Comparison of ENCODE assay signal across 1 cellular context in the genomic region with DNA sequence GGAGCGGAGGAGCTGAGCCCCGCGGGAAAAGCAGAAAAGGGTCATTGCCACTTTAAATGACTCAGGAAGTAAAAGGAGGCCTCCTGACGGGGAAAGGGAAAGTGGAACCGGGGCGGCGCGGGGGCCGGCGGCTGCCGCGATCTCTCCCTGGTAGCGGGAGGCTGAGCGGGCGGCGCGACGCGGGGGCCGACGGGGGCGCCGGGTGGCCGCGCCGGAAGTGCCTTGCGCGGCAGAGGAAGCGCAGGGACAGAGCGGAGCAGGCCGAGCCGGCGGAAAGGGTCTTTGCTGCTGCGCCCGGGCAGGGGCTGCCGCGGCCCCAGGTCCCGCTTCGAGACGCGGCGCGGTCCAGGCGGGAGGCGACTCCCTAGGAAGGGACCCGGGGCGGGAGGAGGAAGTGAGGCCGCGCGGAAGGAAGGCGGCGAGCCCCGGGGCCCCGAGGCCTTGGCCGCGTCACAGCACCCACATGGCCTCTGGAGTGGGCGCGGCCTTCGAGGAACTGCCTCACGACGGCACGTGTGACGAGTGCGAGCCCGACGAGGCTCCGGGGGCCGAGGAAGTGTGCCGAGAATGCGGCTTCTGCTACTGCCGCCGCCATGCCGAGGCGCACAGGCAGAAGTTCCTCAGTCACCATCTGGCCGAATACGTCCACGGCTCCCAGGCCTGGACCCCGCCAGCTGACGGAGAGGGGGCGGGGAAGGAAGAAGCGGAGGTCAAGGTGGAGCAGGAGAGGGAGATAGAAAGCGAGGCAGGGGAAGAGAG.
TF ChIP-seq lines count a peak whose summit lies in the region.

A gene with protein sequence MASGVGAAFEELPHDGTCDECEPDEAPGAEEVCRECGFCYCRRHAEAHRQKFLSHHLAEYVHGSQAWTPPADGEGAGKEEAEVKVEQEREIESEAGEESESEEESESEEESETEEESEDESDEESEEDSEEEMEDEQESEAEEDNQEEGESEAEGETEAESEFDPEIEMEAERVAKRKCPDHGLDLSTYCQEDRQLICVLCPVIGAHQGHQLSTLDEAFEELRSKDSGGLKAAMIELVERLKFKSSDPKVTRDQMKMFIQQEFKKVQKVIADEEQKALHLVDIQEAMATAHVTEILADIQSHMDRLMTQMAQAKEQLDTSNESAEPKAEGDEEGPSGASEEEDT (plus strand): TSS at position 127 of the 759 bp plus-strand sequence. CDS start 337 bp downstream, at position 464.

TF ChIP-seq in HepG2, 621 proteins besides CTCF, POLR2A, EP300 and RAD21 (continued from another document and continues in another):
- TF ChIP-seq, protein P1, sequence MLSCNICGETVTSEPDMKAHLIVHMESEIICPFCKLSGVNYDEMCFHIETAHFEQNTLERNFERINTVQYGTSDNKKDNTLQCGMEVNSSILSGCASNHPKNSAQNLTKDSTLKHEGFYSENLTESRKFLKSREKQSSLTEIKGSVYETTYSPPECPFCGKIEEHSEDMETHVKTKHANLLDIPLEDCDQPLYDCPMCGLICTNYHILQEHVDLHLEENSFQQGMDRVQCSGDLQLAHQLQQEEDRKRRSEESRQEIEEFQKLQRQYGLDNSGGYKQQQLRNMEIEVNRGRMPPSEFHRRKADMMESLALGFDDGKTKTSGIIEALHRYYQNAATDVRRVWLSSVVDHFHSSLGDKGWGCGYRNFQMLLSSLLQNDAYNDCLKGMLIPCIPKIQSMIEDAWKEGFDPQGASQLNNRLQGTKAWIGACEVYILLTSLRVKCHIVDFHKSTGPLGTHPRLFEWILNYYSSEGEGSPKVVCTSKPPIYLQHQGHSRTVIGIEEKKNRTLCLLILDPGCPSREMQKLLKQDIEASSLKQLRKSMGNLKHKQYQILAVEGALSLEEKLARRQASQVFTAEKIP (CRISPR knock-in tag; IDR thresholded peaks at IDR 0.05; ENCODE audit: borderline replicate concordance), result no peak
- TF ChIP-seq RARA (CRISPR knock-in tag; IDR thresholded peaks at IDR 0.05) (peak; percentile 70), SUZ12 (IDR thresholded peaks at IDR 0.05; ENCODE audit: low read depth, low read length) (no peak), HOXD1 (CRISPR knock-in tag; IDR thresholded peaks at IDR 0.05) (peak; percentile 95), NR2F6 (IDR thresholded peaks at IDR 0.05) (no peak), NR2F6 (CRISPR knock-in tag; IDR thresholded peaks at IDR 0.05) (peak; percentile 68; the same call in 1 of the 2 replicates), ZNF713 (CRISPR knock-in tag; IDR thresholded peaks at IDR 0.05) (peak; percentile 83; the same call in 1 of the 2 replicates), GPN1 (CRISPR knock-in tag; IDR thresholded peaks at IDR 0.05; ENCODE audit: borderline replicate concordance) (peak; percentile 81; the same call in 1 of the 2 replicates), MBNL3 (CRISPR knock-in tag; conservative IDR thresholded peaks at IDR 0.05) (no peak), KDM6A (CRISPR knock-in tag; IDR thresholded peaks at IDR 0.05; ENCODE audit: low read depth) (no peak), MLLT10 (CRISPR knock-in tag; IDR thresholded peaks at IDR 0.05) (0 out of 2 replicates have a peak, but pooled peaks have one; percentile 62), MAFK (conservative IDR thresholded peaks at IDR 0.05 in 1 of 2, IDR thresholded peaks at IDR 0.05 in 1 of 2; ENCODE audit: low read length in 2 of 2) (no peak), PHF21A (CRISPR knock-in tag; IDR thresholded peaks at IDR 0.05) (no peak; the same call in 1 of the 2 replicates), HNF4G (IDR thresholded peaks at IDR 0.05; ENCODE audit: borderline replicate concordance, low read depth, low read length) (no peak), HNF4G (CRISPR knock-in tag; IDR thresholded peaks at IDR 0.05; ENCODE audit: borderline replicate concordance, low read depth) (peak; percentile 62; the same call in 1 of the 2 replicates), SP1 (IDR thresholded peaks at IDR 0.05) (no peak), SP1 (CRISPR knock-in tag; IDR thresholded peaks at IDR 0.05) (peak; percentile 74; the same call in 1 of the 2 replicates), ZNF180 (CRISPR knock-in tag; IDR thresholded peaks at IDR 0.05; ENCODE audit: borderline replicate concordance, low read depth) (no peak; the same call in 1 of the 2 replicates), SMC3 (IDR thresholded peaks at IDR 0.05; ENCODE audit: low read length) (no peak), PTBP1 (IDR thresholded peaks at IDR 0.05; ENCODE audit: low read depth, low read length, poor library complexity, severe bottlenecking) (no peak), BRCA1 (CRISPR knock-in tag; IDR thresholded peaks at IDR 0.05) (peak; percentile 96; the same call in 1 of the 2 replicates), THAP11 (CRISPR knock-in tag; IDR thresholded peaks at IDR 0.05) (peak; percentile 72), MTA3 (CRISPR knock-in tag; IDR thresholded peaks at IDR 0.05) (no peak), ZKSCAN1 (IDR thresholded peaks at IDR 0.05; ENCODE audit: low read length) (no peak), ZNF772 (CRISPR knock-in tag; IDR thresholded peaks at IDR 0.05) (peak; percentile 88; the same call in 1 of the 2 replicates), ZFAT (CRISPR knock-in tag; conservative IDR thresholded peaks at IDR 0.05) (peak; percentile 97), KLF13 (CRISPR knock-in tag; IDR thresholded peaks at IDR 0.05) (0 out of 2 replicates have a peak, but pooled peaks have one; percentile 88), NFATC3 (CRISPR knock-in tag; IDR thresholded peaks at IDR 0.05) (0 out of 2 replicates have a peak, but pooled peaks have one; percentile 83), MED1 (CRISPR knock-in tag; IDR thresholded peaks at IDR 0.05) (peak; percentile 54; the same call in 1 of the 2 replicates), ZNF484 (CRISPR knock-in tag; IDR thresholded peaks at IDR 0.05; ENCODE audit: borderline replicate concordance, low read depth) (peak; percentile 82; the same call in 1 of the 2 replicates), SNAPC2 (CRISPR knock-in tag; IDR thresholded peaks at IDR 0.05) (peak; percentile 97), CC2D1A (CRISPR knock-in tag; IDR thresholded peaks at IDR 0.05) (no peak)
- TF ChIP-seq, protein P2, sequence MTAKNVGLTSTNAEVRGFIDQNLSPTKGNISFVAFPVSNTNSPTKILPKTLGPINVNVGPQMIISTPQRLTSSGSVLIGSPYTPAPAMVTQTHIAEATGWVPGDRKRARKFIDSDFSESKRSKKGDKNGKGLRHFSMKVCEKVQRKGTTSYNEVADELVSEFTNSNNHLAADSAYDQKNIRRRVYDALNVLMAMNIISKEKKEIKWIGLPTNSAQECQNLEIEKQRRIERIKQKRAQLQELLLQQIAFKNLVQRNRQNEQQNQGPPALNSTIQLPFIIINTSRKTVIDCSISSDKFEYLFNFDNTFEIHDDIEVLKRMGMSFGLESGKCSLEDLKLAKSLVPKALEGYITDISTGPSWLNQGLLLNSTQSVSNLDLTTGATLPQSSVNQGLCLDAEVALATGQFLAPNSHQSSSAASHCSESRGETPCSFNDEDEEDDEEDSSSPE (CRISPR knock-in tag; IDR thresholded peaks at IDR 0.05), result peak; percentile 94
- TF ChIP-seq, protein P3, sequence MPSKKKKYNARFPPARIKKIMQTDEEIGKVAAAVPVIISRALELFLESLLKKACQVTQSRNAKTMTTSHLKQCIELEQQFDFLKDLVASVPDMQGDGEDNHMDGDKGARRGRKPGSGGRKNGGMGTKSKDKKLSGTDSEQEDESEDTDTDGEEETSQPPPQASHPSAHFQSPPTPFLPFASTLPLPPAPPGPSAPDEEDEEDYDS (CRISPR knock-in tag; IDR thresholded peaks at IDR 0.05), result no peak; the same call in 1 of the 2 replicates
- TF ChIP-seq, protein P4, sequence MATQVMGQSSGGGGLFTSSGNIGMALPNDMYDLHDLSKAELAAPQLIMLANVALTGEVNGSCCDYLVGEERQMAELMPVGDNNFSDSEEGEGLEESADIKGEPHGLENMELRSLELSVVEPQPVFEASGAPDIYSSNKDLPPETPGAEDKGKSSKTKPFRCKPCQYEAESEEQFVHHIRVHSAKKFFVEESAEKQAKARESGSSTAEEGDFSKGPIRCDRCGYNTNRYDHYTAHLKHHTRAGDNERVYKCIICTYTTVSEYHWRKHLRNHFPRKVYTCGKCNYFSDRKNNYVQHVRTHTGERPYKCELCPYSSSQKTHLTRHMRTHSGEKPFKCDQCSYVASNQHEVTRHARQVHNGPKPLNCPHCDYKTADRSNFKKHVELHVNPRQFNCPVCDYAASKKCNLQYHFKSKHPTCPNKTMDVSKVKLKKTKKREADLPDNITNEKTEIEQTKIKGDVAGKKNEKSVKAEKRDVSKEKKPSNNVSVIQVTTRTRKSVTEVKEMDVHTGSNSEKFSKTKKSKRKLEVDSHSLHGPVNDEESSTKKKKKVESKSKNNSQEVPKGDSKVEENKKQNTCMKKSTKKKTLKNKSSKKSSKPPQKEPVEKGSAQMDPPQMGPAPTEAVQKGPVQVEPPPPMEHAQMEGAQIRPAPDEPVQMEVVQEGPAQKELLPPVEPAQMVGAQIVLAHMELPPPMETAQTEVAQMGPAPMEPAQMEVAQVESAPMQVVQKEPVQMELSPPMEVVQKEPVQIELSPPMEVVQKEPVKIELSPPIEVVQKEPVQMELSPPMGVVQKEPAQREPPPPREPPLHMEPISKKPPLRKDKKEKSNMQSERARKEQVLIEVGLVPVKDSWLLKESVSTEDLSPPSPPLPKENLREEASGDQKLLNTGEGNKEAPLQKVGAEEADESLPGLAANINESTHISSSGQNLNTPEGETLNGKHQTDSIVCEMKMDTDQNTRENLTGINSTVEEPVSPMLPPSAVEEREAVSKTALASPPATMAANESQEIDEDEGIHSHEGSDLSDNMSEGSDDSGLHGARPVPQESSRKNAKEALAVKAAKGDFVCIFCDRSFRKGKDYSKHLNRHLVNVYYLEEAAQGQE (IDR thresholded peaks at IDR 0.05; ENCODE audit: borderline replicate concordance in 1 of 2, low read depth in 1 of 2, low read length in 2 of 2), result no peak
- TF ChIP-seq, protein P5, sequence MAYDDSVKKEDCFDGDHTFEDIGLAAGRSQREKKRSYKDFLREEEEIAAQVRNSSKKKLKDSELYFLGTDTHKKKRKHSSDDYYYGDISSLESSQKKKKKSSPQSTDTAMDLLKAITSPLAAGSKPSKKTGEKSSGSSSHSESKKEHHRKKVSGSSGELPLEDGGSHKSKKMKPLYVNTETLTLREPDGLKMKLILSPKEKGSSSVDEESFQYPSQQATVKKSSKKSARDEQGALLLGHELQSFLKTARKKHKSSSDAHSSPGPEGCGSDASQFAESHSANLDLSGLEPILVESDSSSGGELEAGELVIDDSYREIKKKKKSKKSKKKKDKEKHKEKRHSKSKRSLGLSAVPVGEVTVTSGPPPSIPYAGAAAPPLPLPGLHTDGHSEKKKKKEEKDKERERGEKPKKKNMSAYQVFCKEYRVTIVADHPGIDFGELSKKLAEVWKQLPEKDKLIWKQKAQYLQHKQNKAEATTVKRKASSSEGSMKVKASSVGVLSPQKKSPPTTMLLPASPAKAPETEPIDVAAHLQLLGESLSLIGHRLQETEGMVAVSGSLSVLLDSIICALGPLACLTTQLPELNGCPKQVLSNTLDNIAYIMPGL (CRISPR knock-in tag; IDR thresholded peaks at IDR 0.05; ENCODE audit: borderline replicate concordance in 1 of 2, low read depth in 1 of 2), result peak; percentile 55 to 59; a peak in 2 of 4 replicates
- TF ChIP-seq, protein P6, sequence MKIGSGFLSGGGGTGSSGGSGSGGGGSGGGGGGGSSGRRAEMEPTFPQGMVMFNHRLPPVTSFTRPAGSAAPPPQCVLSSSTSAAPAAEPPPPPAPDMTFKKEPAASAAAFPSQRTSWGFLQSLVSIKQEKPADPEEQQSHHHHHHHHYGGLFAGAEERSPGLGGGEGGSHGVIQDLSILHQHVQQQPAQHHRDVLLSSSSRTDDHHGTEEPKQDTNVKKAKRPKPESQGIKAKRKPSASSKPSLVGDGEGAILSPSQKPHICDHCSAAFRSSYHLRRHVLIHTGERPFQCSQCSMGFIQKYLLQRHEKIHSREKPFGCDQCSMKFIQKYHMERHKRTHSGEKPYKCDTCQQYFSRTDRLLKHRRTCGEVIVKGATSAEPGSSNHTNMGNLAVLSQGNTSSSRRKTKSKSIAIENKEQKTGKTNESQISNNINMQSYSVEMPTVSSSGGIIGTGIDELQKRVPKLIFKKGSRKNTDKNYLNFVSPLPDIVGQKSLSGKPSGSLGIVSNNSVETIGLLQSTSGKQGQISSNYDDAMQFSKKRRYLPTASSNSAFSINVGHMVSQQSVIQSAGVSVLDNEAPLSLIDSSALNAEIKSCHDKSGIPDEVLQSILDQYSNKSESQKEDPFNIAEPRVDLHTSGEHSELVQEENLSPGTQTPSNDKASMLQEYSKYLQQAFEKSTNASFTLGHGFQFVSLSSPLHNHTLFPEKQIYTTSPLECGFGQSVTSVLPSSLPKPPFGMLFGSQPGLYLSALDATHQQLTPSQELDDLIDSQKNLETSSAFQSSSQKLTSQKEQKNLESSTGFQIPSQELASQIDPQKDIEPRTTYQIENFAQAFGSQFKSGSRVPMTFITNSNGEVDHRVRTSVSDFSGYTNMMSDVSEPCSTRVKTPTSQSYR (CRISPR knock-in tag; IDR thresholded peaks at IDR 0.05; ENCODE audit: borderline replicate concordance), result peak; percentile 73
- TF ChIP-seq, protein P7, sequence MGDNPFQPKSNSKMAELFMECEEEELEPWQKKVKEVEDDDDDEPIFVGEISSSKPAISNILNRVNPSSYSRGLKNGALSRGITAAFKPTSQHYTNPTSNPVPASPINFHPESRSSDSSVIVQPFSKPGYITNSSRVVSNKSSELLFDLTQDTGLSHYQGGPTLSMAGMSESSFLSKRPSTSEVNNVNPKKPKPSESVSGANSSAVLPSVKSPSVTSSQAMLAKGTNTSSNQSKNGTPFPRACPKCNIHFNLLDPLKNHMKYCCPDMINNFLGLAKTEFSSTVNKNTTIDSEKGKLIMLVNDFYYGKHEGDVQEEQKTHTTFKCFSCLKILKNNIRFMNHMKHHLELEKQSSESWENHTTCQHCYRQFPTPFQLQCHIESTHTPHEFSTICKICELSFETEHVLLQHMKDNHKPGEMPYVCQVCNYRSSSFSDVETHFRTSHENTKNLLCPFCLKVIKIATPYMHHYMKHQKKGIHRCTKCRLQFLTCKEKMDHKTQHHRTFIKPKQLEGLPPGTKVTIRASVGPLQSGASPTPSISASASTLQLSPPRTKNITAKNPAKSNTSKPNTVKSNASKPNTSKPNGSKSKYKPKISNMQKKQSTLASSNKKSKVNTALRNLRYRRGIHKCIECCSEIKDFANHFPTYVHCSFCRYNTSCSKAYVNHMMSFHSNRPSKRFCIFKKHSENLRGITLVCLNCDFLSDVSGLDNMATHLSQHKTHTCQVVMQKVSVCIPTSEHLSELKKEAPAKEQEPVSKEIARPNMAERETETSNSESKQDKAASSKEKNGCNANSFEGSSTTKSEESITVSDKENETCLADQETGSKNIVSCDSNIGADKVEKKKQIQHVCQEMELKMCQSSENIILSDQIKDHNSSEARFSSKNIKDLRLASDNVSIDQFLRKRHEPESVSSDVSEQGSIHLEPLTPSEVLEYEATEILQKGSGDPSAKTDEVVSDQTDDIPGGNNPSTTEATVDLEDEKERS (CRISPR knock-in tag; IDR thresholded peaks at IDR 0.05), result peak; percentile 91; the same call in 1 of the 2 replicates
- TF ChIP-seq, protein P8, sequence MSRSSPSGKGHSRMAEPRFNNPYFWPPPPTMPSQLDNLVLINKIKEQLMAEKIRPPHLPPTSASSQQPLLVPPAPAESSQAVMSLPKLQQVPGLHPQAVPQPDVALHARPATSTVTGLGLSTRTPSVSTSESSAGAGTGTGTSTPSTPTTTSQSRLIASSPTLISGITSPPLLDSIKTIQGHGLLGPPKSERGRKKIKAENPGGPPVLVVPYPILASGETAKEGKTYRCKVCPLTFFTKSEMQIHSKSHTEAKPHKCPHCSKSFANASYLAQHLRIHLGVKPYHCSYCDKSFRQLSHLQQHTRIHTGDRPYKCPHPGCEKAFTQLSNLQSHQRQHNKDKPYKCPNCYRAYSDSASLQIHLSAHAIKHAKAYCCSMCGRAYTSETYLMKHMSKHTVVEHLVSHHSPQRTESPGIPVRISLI (CRISPR knock-in tag; IDR thresholded peaks at IDR 0.05; ENCODE audit: borderline replicate concordance), result peak; percentile 59; the same call in 1 of the 2 replicates
